In the genomic region with DNA sequence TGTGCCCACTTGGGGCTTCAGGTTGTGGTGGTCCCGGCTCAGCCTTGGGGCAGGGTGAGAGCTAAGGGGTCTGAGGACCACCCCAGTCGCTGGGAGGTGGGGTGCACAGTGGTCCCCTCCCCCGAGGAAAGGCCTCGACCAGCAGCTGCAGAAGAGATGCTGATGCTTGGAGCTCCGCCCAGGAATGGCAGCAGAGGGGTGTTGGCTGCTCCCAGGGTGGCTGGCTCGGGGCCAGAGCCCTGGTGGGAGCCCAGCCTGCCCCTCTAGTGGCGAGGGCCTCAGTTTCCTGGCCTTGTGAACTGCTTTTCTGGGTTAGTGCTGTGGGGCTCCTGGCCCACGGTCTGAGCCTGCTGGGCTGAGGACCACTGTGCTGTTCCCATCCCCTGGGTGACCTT, we compare ENCODE assay signal across 10 cellular contexts. TPM values are rescaled to one million over a fixed set of nuclear protein-coding genes. Genes with fewer than 3 reads are reported as not detected.
A peak's percentile ranks its signal among the peaks of the same experiment; 100 is the strongest.
DNase-seq lines count a peak whose midpoint lies in the region; ATAC-seq and TF ChIP-seq lines count a peak whose summit lies in the region.
"Had no signal": no experiment of that assay in that cellular context is flagged by ENCODE, and none has a peak within 500 bp of the region (broad histone marks: within the 10 kb centered on the region; RNA-seq: fewer than 3 reads in every experiment).

No MANE protein-coding gene starts in this region.

- CTCF ChIA-PET in T-cell (lab: Charles Lee), result interaction anchor here in 1 of 2 donors (0.5 kb wide), 1 partner anchor 13 kb away, joined by 3 read pairs; no protein-coding TSS in a partner anchor

- H3K27me3 ChIP-seq in iPS-15b (ENCODE audit: control insufficient read depth, insufficient read depth, low read length) (peaks cover 5% of the 10 kb centered on the region), spleen (replicated peaks in 1 of 7) (peaks cover 0 to 69% (median 33%) of the 10 kb centered on the region in 7 donors)

- H3K9ac ChIP-seq in iPS-15b (ENCODE audit: low read depth, low read length), result peak overlapping the region; percentile 60

- no peaks in the 10 kb centered on the region for H3K9me3 ChIP-seq in iPS-15b (ENCODE audit: control insufficient read depth, insufficient read depth, low read length)
- H3K9me3 ChIP-seq in spleen, result no peaks in the 10 kb centered on the region

- no peaks in the 10 kb centered on the region for H3K36me3 Mint-ChIP-seq in T-cell

- POLR2A ChIA-PET in T-cell (lab: Charles Lee), result no interaction called here

- no peak for TF ChIP-seq CTCF in spleen (IDR thresholded peaks at IDR 0.05 in 8 of 11, conservative IDR thresholded peaks at IDR 0.05 in 3 of 11)

- peaks cover 4 to 11% (median 11%) of the 10 kb centered on the region in 3 donors for H3K4me1 Mint-ChIP-seq in T-cell

- TF ChIP-seq POLR2A in spleen (IDR thresholded peaks at IDR 0.05), result no peak

- H3K27ac Mint-ChIP-seq in T-cell, result no peak overlapping the region

- H3K9me3 Mint-ChIP-seq in T-cell, result no peaks in the 10 kb centered on the region

- ATAC-seq in T-cell (replicated peaks in 1 of 4) (no peak), HG03571 (IDR thresholded peaks at IDR 0.05; ENCODE audit: unreplicated experiment) (no peak)
- ATAC-seq in stimulated activated naive CD8-positive, alpha-beta T cell treated with anti-CD3 and anti-CD28 coated beads, Interleukin-15, Interleukin-2, amounts not matched to agents 100 U/mL and 50 U/mL, for 24 hours, result no peak

- H3K36me3 ChIP-seq in iPS-15b (ENCODE audit: control insufficient read depth, insufficient read depth, low read length) (peaks cover 16% of the 10 kb centered on the region), spleen (no peaks in the 10 kb centered on the region)

- 5 to 33% (median 18%) methylated on average over 3 to 8 of the region's 8 CpGs for WGBS in spleen, 5 donors

- peaks cover 13 to 50% of the 10 kb centered on the region in 2 donors for H3K27me3 Mint-ChIP-seq in T-cell

- peak overlapping the region in 2 of 3 donors; percentile 28 to 37 for H3K4me3 Mint-ChIP-seq in T-cell

- peak; percentile 53 for DNase-seq in DMS53 (lab: John Stamatoyannopoulos, UW)
- DNase-seq in DMS53 treated with DMSO at 0.1 percent for 48 hours (lab: John Stamatoyannopoulos, UW; ENCODE audit: unreplicated experiment), result no peak
- no peak for DNase-seq in T-cell
- no peak for DNase-seq in spleen
- DNase-seq in stimulated activated naive CD8-positive, alpha-beta T cell treated with anti-CD3 and anti-CD28 coated beads, Interleukin-15, Interleukin-2, amounts not matched to agents 100 U/mL and 50 U/mL, for 24 hours, result no peak
- DNase-seq in NOMO-1 (lab: John Stamatoyannopoulos, UW; ENCODE audit: unreplicated experiment in 2 of 2), result no peak

- no peaks in the 10 kb centered on the region for H3K4me1 ChIP-seq in iPS-15b (ENCODE audit: control insufficient read depth, insufficient read depth, low read length)
- H3K4me1 ChIP-seq in spleen, result peaks cover 27 to 49% (median 39%) of the 10 kb centered on the region in 6 donors

- peak overlapping the region in 6 of 8 donors; percentile 62 to 80 (median 67) for H3K27ac ChIP-seq in spleen

- H3K4me3 ChIP-seq in iPS-15b (ENCODE audit: low read depth, low read length), result peak overlapping the region; percentile 54
- peak overlapping the region in 6 of 8 donors; percentile 37 to 73 (median 40) for H3K4me3 ChIP-seq in spleen

- intact Hi-C loops in spleen (cut with DNase I; ENCODE audit: low total_unique reads), result no loop called here

RNA-seq across cellular contexts. Expression of gene DIPK1B, which starts 1.2 kb away (rescaled TPM):
- total RNA-seq in T-cell, result 1 to 10 TPM in 1 of 5 donors, under 1 TPM in 4; 0.25 to 2.1 (median 0.77) TPM
- 10 to 100 TPM in 5 of 7 donors, 1 to 10 TPM in 2; 5.2 to 26.5 (median 13.3) TPM for total RNA-seq in spleen
- polyA plus RNA-seq in spleen, result 10 to 100 TPM in 2 of 3 donors, 1 to 10 TPM in 1; 8.2 to 16.8 (median 11.3) TPM

RNA-seq across cellular contexts. Expression of gene AGPAT2, which starts 26.3 kb away (rescaled TPM):
- total RNA-seq in T-cell (10 to 100 TPM in 4 of 5 donors, 1 to 10 TPM in 1; 6.5 to 13.0 (median 12.1) TPM), spleen (10 to 100 TPM; 26.9 to 47.7 (median 40.4) TPM)
- 10 to 100 TPM; 31.9 to 43.8 (median 35.1) TPM for polyA plus RNA-seq in spleen

RNA-seq across cellular contexts. Expression of gene LCN10, which starts 29.2 kb away (rescaled TPM):
- total RNA-seq in T-cell (1 to 10 TPM; 1.3 to 2.8 (median 2.2) TPM), spleen (10 to 100 TPM in 5 of 7 donors, 1 to 10 TPM in 2; 7.2 to 18.0 (median 12.8) TPM)
- 10 to 100 TPM; 22.6 to 41.3 (median 24.5) TPM for polyA plus RNA-seq in spleen
- total RNA-seq: M059J had no signal

RNA-seq across cellular contexts. Expression of gene LCN6, which starts 34.8 kb away (rescaled TPM):
- not detected for total RNA-seq in T-cell
- 1 to 10 TPM; 1.2 to 8.7 (median 3.7) TPM for total RNA-seq in spleen
- polyA plus RNA-seq in spleen, result 10 to 100 TPM in 1 of 3 donors, 1 to 10 TPM in 2; 3.7 to 18.9 (median 5.0) TPM
- total RNA-seq: M059J; T-helper 2 cell treated with Interferon-gamma antibody and Interleukin-4, amounts not matched to agents 100 ng/mL and 5 ng/mL, for 36 hours had no signal

RNA-seq across cellular contexts. Expression of gene LCN8, which starts 44.5 kb away (rescaled TPM):
- total RNA-seq in T-cell (under 1 TPM in 1 of 5 donors, not detected in 4; 0.16 TPM), spleen (1 to 10 TPM in 1 of 7 donors, under 1 TPM in 2, not detected in 4; 0.13 to 2.8 (median 0.51) TPM)
- under 1 TPM; 0.22 to 0.70 (median 0.46) TPM for polyA plus RNA-seq in spleen
- total RNA-seq: M059J; T-helper 2 cell treated with Interferon-gamma antibody and Interleukin-4, amounts not matched to agents 100 ng/mL and 5 ng/mL, for 36 hours had no signal
